Comparison of ENCODE assay signal across 22 cellular contexts in the genomic region with DNA sequence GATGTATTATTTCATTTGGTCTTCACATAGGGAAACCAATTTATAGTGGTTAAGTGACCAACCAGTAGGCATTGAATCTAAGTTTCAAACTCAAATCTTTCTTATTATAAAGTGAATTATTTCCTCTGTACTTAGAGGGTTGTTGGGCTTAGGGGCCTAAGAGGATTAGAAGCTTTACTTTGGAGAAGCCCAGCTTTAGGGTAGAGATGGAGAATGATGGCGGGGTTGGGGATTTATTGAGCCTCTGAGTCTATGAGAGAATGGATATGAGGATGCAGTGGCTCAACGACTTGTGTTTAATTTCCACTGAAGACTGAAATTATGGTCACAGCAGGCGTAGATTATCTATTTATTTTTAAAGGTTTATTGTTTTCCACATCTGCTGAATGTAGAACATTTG. TPM values are rescaled to one million over a fixed set of nuclear protein-coding genes. Genes with fewer than 3 reads are reported as not detected.
"Had no signal": no experiment of that assay in that cellular context is flagged by ENCODE, and none has a peak within 500 bp of the region (broad histone marks: within the 10 kb centered on the region; RNA-seq: fewer than 3 reads in every experiment).

No MANE protein-coding gene starts in this region.

- H3K27ac ChIP-seq: epithelial cell of prostate, gastrocnemius medialis, skin epidermis had no signal

- H3K4me3 ChIP-seq: esophagus muscularis mucosa, gastrocnemius medialis, heart right ventricle, right atrium auricular region, sigmoid colon, skin epidermis had no signal

- H3K4me3 Mint-ChIP-seq: naive thymus-derived CD8-positive, alpha-beta T cell had no signal

- H3K9me3 ChIP-seq: esophagus muscularis mucosa, gastrocnemius medialis, right atrium auricular region, sigmoid colon had no signal

- H3K27me3 ChIP-seq: esophagus muscularis mucosa, gastrocnemius medialis, heart right ventricle, right atrium auricular region, sigmoid colon had no signal

- H3K36me3 Mint-ChIP-seq: naive thymus-derived CD8-positive, alpha-beta T cell had no signal

- H3K27ac Mint-ChIP-seq: naive thymus-derived CD8-positive, alpha-beta T cell had no signal

- H3K4me1 Mint-ChIP-seq: naive thymus-derived CD8-positive, alpha-beta T cell had no signal

- DNase-seq: cortex of kidney; effector memory CD4-positive, alpha-beta T cell; gastrocnemius medialis; heart right ventricle; hypothalamus; kidney glomerular epithelial cell; mammary epithelial cell; sigmoid colon; stimulated activated CD4-positive, alpha-beta T cell treated with anti-CD3 and anti-CD28 coated beads, Interleukin-12 subunit alpha, Interleukin-12 subunit beta, amount 100 ng/mL, for 4 hours; stimulated activated naive CD4-positive, alpha-beta T cell; trophoblast cell had no signal

- H3K36me3 ChIP-seq: esophagus muscularis mucosa, gastrocnemius medialis, heart right ventricle, right atrium auricular region, sigmoid colon had no signal

- ATAC-seq: gastrocnemius medialis; heart right ventricle; naive thymus-derived CD8-positive, alpha-beta T cell had no signal

RNA-seq across cellular contexts. Expression of a gene that starts 55.5 kb away (rescaled TPM):
- total RNA-seq: fibroblast of villous mesenchyme; lower leg skin; mammary epithelial cell; mononuclear cell; naive thymus-derived CD8-positive, alpha-beta T cell; osteocyte; pulmonary artery endothelial cell had no signal
- polyA plus RNA-seq: mammary epithelial cell; naive thymus-derived CD8-positive, alpha-beta T cell; neural cell had no signal
